ENCODE assay signal across 1 cellular context in the genomic region with DNA sequence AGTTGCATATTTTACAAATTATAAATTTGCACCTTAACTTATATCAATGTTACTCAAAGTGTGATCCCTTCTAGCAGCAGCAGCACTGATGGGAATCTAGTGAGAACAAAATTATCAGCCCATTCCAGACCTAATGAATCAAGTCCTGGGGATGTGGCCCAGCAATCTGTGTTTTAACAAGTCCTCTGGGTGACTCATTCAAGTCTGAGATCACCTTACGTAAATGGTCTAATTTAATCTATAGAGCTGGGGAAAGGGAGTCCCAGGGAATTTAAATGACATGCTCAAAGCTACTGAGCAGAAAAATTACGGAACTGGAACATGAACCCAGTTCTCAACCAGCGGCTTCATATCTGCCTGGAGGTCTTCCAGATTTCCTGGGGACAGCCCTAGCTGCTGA.
TF ChIP-seq lines count a peak whose summit lies in the region.

No MANE protein-coding gene starts in this region.

TF ChIP-seq in K562, 482 proteins besides CTCF, POLR2A, EP300 and RAD21 (continued from another document):
- TF ChIP-seq, protein P1, sequence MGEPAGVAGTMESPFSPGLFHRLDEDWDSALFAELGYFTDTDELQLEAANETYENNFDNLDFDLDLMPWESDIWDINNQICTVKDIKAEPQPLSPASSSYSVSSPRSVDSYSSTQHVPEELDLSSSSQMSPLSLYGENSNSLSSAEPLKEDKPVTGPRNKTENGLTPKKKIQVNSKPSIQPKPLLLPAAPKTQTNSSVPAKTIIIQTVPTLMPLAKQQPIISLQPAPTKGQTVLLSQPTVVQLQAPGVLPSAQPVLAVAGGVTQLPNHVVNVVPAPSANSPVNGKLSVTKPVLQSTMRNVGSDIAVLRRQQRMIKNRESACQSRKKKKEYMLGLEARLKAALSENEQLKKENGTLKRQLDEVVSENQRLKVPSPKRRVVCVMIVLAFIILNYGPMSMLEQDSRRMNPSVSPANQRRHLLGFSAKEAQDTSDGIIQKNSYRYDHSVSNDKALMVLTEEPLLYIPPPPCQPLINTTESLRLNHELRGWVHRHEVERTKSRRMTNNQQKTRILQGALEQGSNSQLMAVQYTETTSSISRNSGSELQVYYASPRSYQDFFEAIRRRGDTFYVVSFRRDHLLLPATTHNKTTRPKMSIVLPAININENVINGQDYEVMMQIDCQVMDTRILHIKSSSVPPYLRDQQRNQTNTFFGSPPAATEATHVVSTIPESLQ (CRISPR knock-in tag; IDR thresholded peaks at IDR 0.05) = no peak
- TF ChIP-seq JUND (IDR thresholded peaks at IDR 0.05; ENCODE audit: borderline replicate concordance, low read depth, low read length) (peak; percentile 48; the same call in 1 of the 2 replicates), JUND (tag; IDR thresholded peaks at IDR 0.05; ENCODE audit: borderline replicate concordance, low read depth, low read length) (peak; percentile 69; the same call in 2 of the 3 replicates)
